9 cellular contexts compared by ENCODE assay signal in genomic region chr6:159469449-159469848, GRCh38.
"Had no signal": no experiment of that assay in that cellular context is flagged by ENCODE, and none has a peak within 500 bp of the region (broad histone marks: within the 10 kb centered on the region; RNA-seq: fewer than 3 reads in every experiment).

No MANE protein-coding gene starts in this region.

- H2AFZ ChIP-seq: GM23248 had no signal

- H3K4me3 Mint-ChIP-seq: HFFc6 had no signal

- ATAC-seq: HCT116, K562 had no signal

- H3K27ac ChIP-seq: GM23248, HL-60 had no signal

- H3K4me3 ChIP-seq: GM23248, HAP-1, K562 had no signal

- H3K27ac Mint-ChIP-seq: HFFc6 had no signal

- H3K36me3 ChIP-seq: HAP-1 had no signal

- H3K9me3 ChIP-seq: HAP-1 had no signal

- H3K9ac ChIP-seq: GM23248 had no signal

- H3K4me1 ChIP-seq: HAP-1 had no signal

- DNase-seq: GM23248, GOT3, H7, HFFc6, IMR-90 had no signal

- FAIRE-seq: K562 had no signal
